14 cellular contexts compared by ENCODE assay signal in genomic region chr5:125550237-125550636, GRCh38.
DNase-seq lines count a peak whose midpoint lies in the region; TF ChIP-seq lines count a peak whose summit lies in the region.
"Had no signal": no experiment of that assay in that cellular context is flagged by ENCODE, and none has a peak within 500 bp of the region (broad histone marks: within the 10 kb centered on the region; RNA-seq: fewer than 3 reads in every experiment).

No MANE protein-coding gene starts in this region.

- CTCF ChIA-PET in OCI-LY7 (lab: Charles Lee; ENCODE audit: unreplicated experiment): no interaction called here

- H2BK120ac ChIP-seq in mesenchymal stem cell (ENCODE audit: low read depth, low read length): no peak overlapping the region

- H3K36me3 ChIP-seq in mesenchymal stem cell (ENCODE audit: control insufficient read depth in 1 of 2, insufficient read depth in 2 of 2, low read depth in 1 of 2, low read length in 2 of 2) (no peaks in the 10 kb centered on the region), sigmoid colon (no peaks in the 10 kb centered on the region), OCI-LY7 (ENCODE audit: insufficient read depth, low read length) (no peaks in the 10 kb centered on the region)
- H3K36me3 ChIP-seq: BLaER1, spleen, vagina had no signal

- H3K9ac ChIP-seq in mesenchymal stem cell (ENCODE audit: low read length): peak overlapping the region; percentile 40
- H3K9ac ChIP-seq: BLaER1 had no signal

- H2AK5ac ChIP-seq in mesenchymal stem cell (ENCODE audit: low read length, severe bottlenecking): no peak overlapping the region

- H2BK15ac ChIP-seq in mesenchymal stem cell (ENCODE audit: low read depth, poor library complexity, severe bottlenecking): no peak overlapping the region

- H3K79me1 ChIP-seq in mesenchymal stem cell (replicated peaks; ENCODE audit: low read length, poor library complexity, severe bottlenecking): no peaks in the 10 kb centered on the region

- H3K4ac ChIP-seq in mesenchymal stem cell (ENCODE audit: low read depth in 1 of 2, low read length in 2 of 2): peak overlapping the region in 1 of 2 experiments; percentile 79

- H3K4me1 ChIP-seq in mesenchymal stem cell (ENCODE audit: control insufficient read depth, insufficient read depth, low read depth, low read length): no peaks in the 10 kb centered on the region
- peaks cover 0 to 9% (median 7%) of the 10 kb centered on the region in 4 donors for H3K4me1 ChIP-seq in sigmoid colon
- H3K4me1 ChIP-seq in OCI-LY7 (ENCODE audit: insufficient read depth, low read length, poor library complexity, severe bottlenecking): no peaks in the 10 kb centered on the region
- H3K4me1 ChIP-seq: spleen had no signal

- POLR2A ChIA-PET in OCI-LY7 (lab: Charles Lee): interaction anchor here (0.6 kb wide), 1 partner anchor 33 kb away, joined by 3 read pairs; no protein-coding TSS in a partner anchor

- no peak for TF ChIP-seq EP300 in sigmoid colon (IDR thresholded peaks at IDR 0.05)

- no peaks in the 10 kb centered on the region for H3K9me2 ChIP-seq in OCI-LY7 (ENCODE audit: insufficient read depth, low read length)

- no peak overlapping the region for H3K18ac ChIP-seq in mesenchymal stem cell (ENCODE audit: low read depth in 1 of 2, low read length in 2 of 2)

- DNase-seq in AG09309 (ENCODE audit: low read depth): peak; percentile 8
- peak; percentile 83 for DNase-seq in LHCN-M2 (ENCODE audit: low read depth)
- DNase-seq in dermis blood vessel endothelial cell: peak; percentile 85
- peak; percentile 51 for DNase-seq in mesenchymal stem cell
- no peak for DNase-seq in sigmoid colon
- no peak for DNase-seq in OCI-LY7 (ENCODE audit: low spot score)
- no peak for DNase-seq in erythroblast (lab: John Stamatoyannopoulos, UW)
- DNase-seq in activated CD4-positive, alpha-beta T cell treated with anti-CD3 and anti-CD28 coated beads for 48 hours: no peak
- DNase-seq: activated naive CD4-positive, alpha-beta T cell; cortex of kidney; NCI-H748 treated with DMSO at 0.1 percent for 48 hours; spleen had no signal

- no peak overlapping the region for H4K91ac ChIP-seq in mesenchymal stem cell (ENCODE audit: low read length)

- H3K9me3 ChIP-seq in mesenchymal stem cell (ENCODE audit: control insufficient read depth, low read length) (no peaks in the 10 kb centered on the region), sigmoid colon (no peaks in the 10 kb centered on the region), OCI-LY7 (ENCODE audit: low read length) (no peaks in the 10 kb centered on the region; the same call in 1 of the 2 replicates)
- H3K9me3 ChIP-seq: BLaER1, spleen, vagina had no signal

- intact Hi-C loops in sigmoid colon (cut with DNase I): no loop called here
- intact Hi-C loops in OCI-LY7 (cut with micrococcal nuclease; ENCODE audit: unreplicated experiment): no loop called here

- no peak overlapping the region for H4K8ac ChIP-seq in mesenchymal stem cell (ENCODE audit: low read length)

- no peak overlapping the region for H3K4me3 ChIP-seq in AG09309 (ENCODE audit: control insufficient read depth, low read depth, low read length)
- no peak overlapping the region for H3K4me3 ChIP-seq in mesenchymal stem cell (ENCODE audit: insufficient read depth in 1 of 2, low read depth in 1 of 2, low read length in 2 of 2)
- no peak overlapping the region for H3K4me3 ChIP-seq in sigmoid colon
- no peak overlapping the region for H3K4me3 ChIP-seq in OCI-LY7 (ENCODE audit: low read depth, low read length, poor library complexity, severe bottlenecking)
- H3K4me3 ChIP-seq: BLaER1, spleen, vagina had no signal

- no peak overlapping the region for H3K23ac ChIP-seq in mesenchymal stem cell (ENCODE audit: low read length in 2 of 2)

- H4K20me1 ChIP-seq in OCI-LY7 (ENCODE audit: insufficient read depth, low read length): no peaks in the 10 kb centered on the region
- H4K20me1 ChIP-seq: BLaER1 had no signal

- TF ChIP-seq CTCF in AG09309 (IDR thresholded peaks at IDR 0.05; ENCODE audit: control insufficient read depth, insufficient read depth, low read depth, low read length, missing control alignments) (no peak), sigmoid colon (IDR thresholded peaks at IDR 0.05) (no peak), OCI-LY7 (conservative IDR thresholded peaks at IDR 0.05; ENCODE audit: low read length) (no peak)

- peak overlapping the region in 1 of 2 experiments; percentile 95 for H2BK12ac ChIP-seq in mesenchymal stem cell (ENCODE audit: low read length in 2 of 2)

- H3K27me3 ChIP-seq in mesenchymal stem cell (ENCODE audit: control insufficient read depth in 1 of 2, insufficient read depth in 1 of 2, low read length in 2 of 2) (no peaks in the 10 kb centered on the region), sigmoid colon (no peaks in the 10 kb centered on the region)
- H3K27me3 ChIP-seq: BLaER1, spleen, vagina had no signal

- H2BK5ac ChIP-seq in mesenchymal stem cell (ENCODE audit: low read depth, low read length, poor library complexity, severe bottlenecking): no peak overlapping the region

- no peak overlapping the region for H3K27ac ChIP-seq in mesenchymal stem cell (ENCODE audit: low read length, poor library complexity, severe bottlenecking)
- H3K27ac ChIP-seq in sigmoid colon: no peak overlapping the region
- no peak overlapping the region for H3K27ac ChIP-seq in OCI-LY7 (ENCODE audit: low read depth, low read length, poor library complexity, severe bottlenecking)
- H3K27ac ChIP-seq: BLaER1, spleen, vagina had no signal

- 38% methylated on average over 1 of the region's 2 CpGs for WGBS in mesenchymal stem cell
- WGBS in sigmoid colon, 2 donors: 7 to 20% methylated on average over 2 of the region's 2 CpGs

- no peak overlapping the region for H2AFZ ChIP-seq in mesenchymal stem cell (ENCODE audit: low read depth, low read length)
- no peak overlapping the region for H2AFZ ChIP-seq in OCI-LY7 (ENCODE audit: low read length)

- TF ChIP-seq POLR2A in sigmoid colon (IDR thresholded peaks at IDR 0.05): no peak
- no peak for TF ChIP-seq POLR2A in erythroblast (IDR thresholded peaks at IDR 0.05; ENCODE audit: low read length)

- no TSS peak for BruUV-seq in OCI-LY7 (replicated peaks; lab: Mats Ljungman, UMichigan)

- no peaks in the 10 kb centered on the region for H3K79me2 ChIP-seq in OCI-LY7 (ENCODE audit: insufficient read depth, low read depth, low read length)

- H3K4me2 ChIP-seq in mesenchymal stem cell (ENCODE audit: low read length, poor library complexity, severe bottlenecking) (no peak overlapping the region), OCI-LY7 (ENCODE audit: low read length) (no peak overlapping the region)
- H3K4me2 ChIP-seq: BLaER1 had no signal

- no peak overlapping the region for H3K14ac ChIP-seq in mesenchymal stem cell (ENCODE audit: low read length in 2 of 2)

Comparison
In these comparisons a context has a peak if more than half of its experiments do, and no peak if none do; other contexts are left out.
1. DNase-seq: peak in AG09309 (single experiment), LHCN-M2 (single experiment), dermis blood vessel endothelial cell (single experiment) and mesenchymal stem cell (single experiment); none in sigmoid colon (single experiment), OCI-LY7 (single experiment), erythroblast (0 of 2) and activated CD4-positive, alpha-beta T cell treated with anti-CD3 and anti-CD28 coated beads for 48 hours (single experiment).